8 cellular contexts compared by ENCODE assay signal in genomic region chr15:63107895-63108546, GRCh38. TPM values are rescaled to one million over a fixed set of nuclear protein-coding genes. Genes with fewer than 3 reads are reported as not detected.
DNase-seq lines count a peak whose midpoint lies in the region; FAIRE-seq and TF ChIP-seq lines count a peak whose summit lies in the region.
"Had no signal": no experiment of that assay in that cellular context is flagged by ENCODE, and none has a peak within 500 bp of the region (broad histone marks: within the 10 kb centered on the region; RNA-seq: fewer than 3 reads in every experiment).

No MANE protein-coding gene starts in this region.

- DNase-seq in HS-5 (ENCODE audit: low read depth) (peak; percentile 100), amniotic epithelial cell (ENCODE audit: low read depth) (peak; percentile 100), kidney (peak; percentile 77), tibial artery (peak in 1 of 2 donors; percentile 75), GM10266 (ENCODE audit: extremely low spot score) (no peak), C1 segment of cervical spinal cord (lab: John Stamatoyannopoulos, UW) (no peak)
- DNase-seq in activated naive CD4-positive, alpha-beta T cell treated with anti-CD3 and anti-CD28 coated beads, Interleukin-2, amount 50 U/mL, for 16 hours, result no peak
- DNase-seq: cortex of kidney had no signal

- no peaks in the 10 kb centered on the region for H3K9me3 ChIP-seq in kidney (ENCODE audit: control insufficient read depth in 1 of 2, low read length in 2 of 2)
- no peaks in the 10 kb centered on the region for H3K9me3 ChIP-seq in tibial artery

- H3K36me3 ChIP-seq in kidney (ENCODE audit: control insufficient read depth in 1 of 2, insufficient read depth in 2 of 2, low read length in 2 of 2) (no peaks in the 10 kb centered on the region), tibial artery (no peaks in the 10 kb centered on the region)

- no peak overlapping the region for H3K9ac ChIP-seq in kidney (ENCODE audit: low read length in 2 of 2)

- intact Hi-C loops in kidney (cut with DNase I), result no loop called here
- intact Hi-C loops in tibial artery (cut with DNase I; ENCODE audit: low total_unique reads), result no loop called here

- no peak for TF ChIP-seq CTCF in kidney (IDR thresholded peaks at IDR 0.05; ENCODE audit: borderline replicate concordance, extremely low read depth, insufficient read depth)
- TF ChIP-seq CTCF in tibial artery (IDR thresholded peaks at IDR 0.05), result no peak
- no peak for TF ChIP-seq CTCF in GM10266 (IDR thresholded peaks at IDR 0.05; ENCODE audit: control insufficient read depth, insufficient read depth, low read depth, missing control alignments)

- H3K4me3 ChIP-seq in kidney (ENCODE audit: low read length in 2 of 2) (peak overlapping the region in 1 of 2 donors; percentile 19), tibial artery (no peak overlapping the region)

- H3K27ac ChIP-seq in kidney (ENCODE audit: low read depth in 2 of 2, low read length in 2 of 2) (peak overlapping the region in 1 of 2 donors; percentile 29), tibial artery (peak overlapping the region; percentile 29 to 55)

- H3K27me3 ChIP-seq in tibial artery, result no peaks in the 10 kb centered on the region

- H3K4me1 ChIP-seq in kidney (ENCODE audit: control insufficient read depth in 1 of 2, insufficient read depth in 1 of 2, low read depth in 1 of 2, low read length in 2 of 2), result no peaks in the 10 kb centered on the region
- H3K4me1 ChIP-seq in tibial artery, result peaks cover 0 to 28% (median 4%) of the 10 kb centered on the region in 4 donors

- FAIRE-seq in kidney (lab: Jason Lieb, UNC), result no peak

RNA-seq across cellular contexts. Expression of gene LACTB, which starts 13.6 kb away (rescaled TPM):
- 17.6 TPM for total RNA-seq in kidney
- 16.8 TPM for polyA plus RNA-seq in kidney (ENCODE audit: insufficient read depth, low read depth, low replicate concordance)

RNA-seq across cellular contexts. Expression of gene RPS27L, which starts 49.3 kb away (rescaled TPM):
- total RNA-seq in kidney, result 120 TPM
- polyA plus RNA-seq in kidney (ENCODE audit: insufficient read depth, low read depth, low replicate concordance), result 372 TPM

Comparison
In these comparisons a context has a peak if more than half of its experiments do, and no peak if none do; other contexts are left out.
1. DNase-seq: peak in HS-5 (single experiment), amniotic epithelial cell (single experiment) and kidney (single experiment); none in GM10266 (single experiment), C1 segment of cervical spinal cord (0 of 14) and activated naive CD4-positive, alpha-beta T cell treated with anti-CD3 and anti-CD28 coated beads, Interleukin-2, amount 50 U/mL, for 16 hours (single experiment).